Comparison of ENCODE assay signal across 8 cellular contexts in the genomic region with DNA sequence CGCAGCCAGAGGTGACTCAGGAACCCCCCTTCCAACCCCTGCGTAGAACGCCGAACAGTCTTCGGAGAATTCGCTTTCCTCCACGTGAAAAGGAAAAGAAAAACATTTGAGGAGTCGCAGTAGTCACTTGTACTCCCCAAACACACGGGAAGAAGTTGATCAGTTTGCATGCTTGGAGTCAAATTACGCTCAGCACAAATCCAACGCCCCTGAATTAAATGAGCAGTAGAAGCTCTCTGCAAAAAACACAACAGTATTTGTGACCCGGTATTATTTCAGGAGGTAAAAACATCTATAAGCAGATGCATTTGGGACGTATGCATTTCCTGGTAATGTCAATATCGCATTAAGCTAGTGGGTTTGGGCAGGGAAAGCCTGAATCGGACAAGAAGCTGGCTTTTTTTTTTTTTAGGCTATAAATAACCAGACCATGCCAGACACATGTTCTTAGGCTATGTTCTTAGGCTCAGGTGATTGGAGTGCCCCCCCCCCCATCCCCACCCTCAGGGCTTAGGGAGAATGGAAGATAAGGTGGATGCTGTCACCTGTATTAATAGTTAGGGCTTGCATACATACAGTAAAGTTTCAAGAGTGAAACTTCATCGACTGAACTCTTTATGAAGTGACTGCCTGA. TPM values are rescaled to one million over a fixed set of nuclear protein-coding genes. Genes with fewer than 3 reads are reported as not detected.
DNase-seq lines count a peak whose midpoint lies in the region; ATAC-seq, FAIRE-seq and TF ChIP-seq lines count a peak whose summit lies in the region.

No MANE protein-coding gene starts in this region.

- DNase-seq in GM06990 (ENCODE audit: extremely low read depth, insufficient read length) (peak; percentile 9), Karpas-422 (peak; percentile 49), astrocyte of the spinal cord (ENCODE audit: low read depth, low spot score) (peak; percentile 50), iris pigment epithelial cell (ENCODE audit: low read depth) (peak; percentile 60), GDM1 (lab: John Stamatoyannopoulos, UW) (no peak), urothelium cell line (ENCODE audit: low spot score) (no peak)
- no peak for DNase-seq in stimulated activated naive CD8-positive, alpha-beta T cell treated with anti-CD3 and anti-CD28 coated beads, Interleukin-15, amount 100 ng/mL, for 72 hours

- 0 out of 2 replicates have a peak, but pooled peaks cover 4% of the 10 kb centered on the region for H4K20me1 ChIP-seq in Karpas-422 (ENCODE audit: insufficient read depth, low read depth, low read length)

- H3K27me3 ChIP-seq in GM06990 (replicated peaks; ENCODE audit: control insufficient read depth, insufficient read depth, low read length) (no peaks in the 10 kb centered on the region; the same call in 1 of the 2 replicates), Karpas-422 (ENCODE audit: low read length) (no peaks in the 10 kb centered on the region; the same call in 1 of the 2 replicates)

- H3K9me2 ChIP-seq in Karpas-422 (replicated peaks; ENCODE audit: insufficient read depth, low read length): no peaks in the 10 kb centered on the region

- peak overlapping the region; percentile 97 for H3K4me3 ChIP-seq in GM06990 (replicated peaks; ENCODE audit: low read depth, low read length)
- H3K4me3 ChIP-seq in Karpas-422 (ENCODE audit: low read length): peak overlapping the region; percentile 79
- peak overlapping the region; percentile 90 for H3K4me3 ChIP-seq in astrocyte of the spinal cord (ENCODE audit: low read depth, low read length)

- peak overlapping the region; percentile 90 to 92 for H3K4me3 Mint-ChIP-seq in stimulated activated naive CD8-positive, alpha-beta T cell treated with anti-CD3 and anti-CD28 coated beads, Interleukin-15, amount 100 ng/mL, for 72 hours

- ATAC-seq in stimulated activated naive CD8-positive, alpha-beta T cell treated with anti-CD3 and anti-CD28 coated beads, Interleukin-15, amount 100 ng/mL, for 72 hours: no peak
- ATAC-seq in HG03571 (IDR thresholded peaks at IDR 0.05; ENCODE audit: unreplicated experiment): no peak

- peak overlapping the region; percentile 98 for H2AFZ ChIP-seq in Karpas-422 (ENCODE audit: low read length)

- peaks cover 22% of the 10 kb centered on the region for H3K4me1 ChIP-seq in Karpas-422 (ENCODE audit: low read length)

- peak overlapping the region; percentile 82 for H3K4me2 ChIP-seq in Karpas-422 (ENCODE audit: low read depth, low read length, poor library complexity, severe bottlenecking)

- no peaks in the 10 kb centered on the region for H3K79me2 ChIP-seq in Karpas-422 (ENCODE audit: low read length)

- in situ Hi-C loops in astrocyte of the spinal cord (cut with HindIII; ENCODE audit: low sequenced_read_pairs): no loop called here

- peak overlapping the region; percentile 74 for H3K9ac ChIP-seq in Karpas-422 (ENCODE audit: low read length)

- peaks cover 16% of the 10 kb centered on the region for H3K27me3 Mint-ChIP-seq in stimulated activated naive CD8-positive, alpha-beta T cell treated with anti-CD3 and anti-CD28 coated beads, Interleukin-15, amount 100 ng/mL, for 72 hours

- no peak overlapping the region for H3K27ac ChIP-seq in Karpas-422 (ENCODE audit: low read length)

- H3K27ac Mint-ChIP-seq in stimulated activated naive CD8-positive, alpha-beta T cell treated with anti-CD3 and anti-CD28 coated beads, Interleukin-15, amount 100 ng/mL, for 72 hours: peak overlapping the region; percentile 94 to 98

- TF ChIP-seq CTCF in GM06990 (IDR thresholded peaks at IDR 0.05; ENCODE audit: insufficient read depth, low read length, poor library complexity, severe bottlenecking) (no peak), astrocyte of the spinal cord (IDR thresholded peaks at IDR 0.05; ENCODE audit: low read depth, low read length) (no peak)

- no peak for FAIRE-seq in urothelium cell line (lab: Jason Lieb, UNC)

- H3K36me3 ChIP-seq in GM06990 (ENCODE audit: control insufficient read depth, insufficient read depth, low read length): no peaks in the 10 kb centered on the region
- no peaks in the 10 kb centered on the region for H3K36me3 ChIP-seq in Karpas-422 (ENCODE audit: insufficient read depth, low read length)

- peaks cover 29% of the 10 kb centered on the region for H3K4me1 Mint-ChIP-seq in stimulated activated naive CD8-positive, alpha-beta T cell treated with anti-CD3 and anti-CD28 coated beads, Interleukin-15, amount 100 ng/mL, for 72 hours

- no peaks in the 10 kb centered on the region for H3K9me3 Mint-ChIP-seq in stimulated activated naive CD8-positive, alpha-beta T cell treated with anti-CD3 and anti-CD28 coated beads, Interleukin-15, amount 100 ng/mL, for 72 hours

- no peaks in the 10 kb centered on the region for H3K9me3 ChIP-seq in Karpas-422 (ENCODE audit: low read length)

RNA-seq across cellular contexts. Expression of gene ARL15, which starts 0.9 kb away (rescaled TPM):
- 1.3 and 10.7 TPM in 2 replicates for total RNA-seq in Karpas-422 (2014; rRNA removed; shearing (Covaris generic); ENCODE audit: low replicate concordance)

Comparison
In these comparisons a context has a peak if more than half of its experiments do, and no peak if none do; other contexts are left out.
1. DNase-seq: peak in GM06990 (single experiment), Karpas-422 (single experiment), astrocyte of the spinal cord (single experiment) and iris pigment epithelial cell (single experiment); none in stimulated activated naive CD8-positive, alpha-beta T cell treated with anti-CD3 and anti-CD28 coated beads, Interleukin-15, amount 100 ng/mL, for 72 hours (0 of 2), GDM1 (single experiment) and urothelium cell line (single experiment).
2. Peak in every context shown above with its lines, with median percentiles within 50 percentile points of each other: H3K4me3 ChIP-seq.